ENCODE assay signal across 8 cellular contexts in genomic region chr1:173823776-173824314, GRCh38. TPM values are rescaled to one million over a fixed set of nuclear protein-coding genes. Genes with fewer than 3 reads are reported as not detected.
DNase-seq lines count a peak whose midpoint lies in the region; ATAC-seq and TF ChIP-seq lines count a peak whose summit lies in the region.

No MANE protein-coding gene starts in this region.

- DNase-seq in GM10266 (ENCODE audit: extremely low spot score) (peak; percentile 6), neural crest cell (ENCODE audit: low read depth, low spot score) (no peak), HT-29 (ENCODE audit: low spot score) (no peak), UCSD-AML1 (lab: John Stamatoyannopoulos, UW; ENCODE audit: unreplicated experiment) (no peak), NCI-H446 (lab: John Stamatoyannopoulos, UW) (no peak)

- peak overlapping the region; percentile 99 for H3K27ac Mint-ChIP-seq in dendritic cell treated with granulocyte-macrophage colony-stimulating factor and Interleukin-4, amounts not matched to agents 40 ng/mL and 50 ng/mL, for 4 days
- H3K27ac Mint-ChIP-seq in neural crest cell (ENCODE audit: unreplicated experiment) = peak overlapping the region; percentile 98

- H3K4me3 Mint-ChIP-seq in dendritic cell treated with granulocyte-macrophage colony-stimulating factor and Interleukin-4, amounts not matched to agents 40 ng/mL and 50 ng/mL, for 4 days = peak overlapping the region; percentile 97
- peak overlapping the region; percentile 94 for H3K4me3 Mint-ChIP-seq in neural crest cell

- H3K9ac ChIP-seq in KMS-11 = peak overlapping the region; percentile 93

- no peaks in the 10 kb centered on the region for H3K36me3 ChIP-seq in KMS-11 (ENCODE audit: insufficient read depth)

- peak overlapping the region; percentile 64 for H2AFZ ChIP-seq in KMS-11 (ENCODE audit: low read depth)

- no peak overlapping the region for H3K4me3 ChIP-seq in KMS-11 (IDR thresholded peaks at IDR 0.05; ENCODE audit: insufficient read depth, low read depth, low read length)

- no peak for TF ChIP-seq CTCF in GM10266 (IDR thresholded peaks at IDR 0.05; ENCODE audit: control insufficient read depth, insufficient read depth, low read depth, missing control alignments)
- no peak for TF ChIP-seq CTCF in KMS-11 (conservative IDR thresholded peaks at IDR 0.05; ENCODE audit: low read depth, low read length)
- no peak for TF ChIP-seq CTCF in neural crest cell (conservative IDR thresholded peaks at IDR 0.05)

- H3K4me1 ChIP-seq in KMS-11 (ENCODE audit: low read depth, poor library complexity, severe bottlenecking) = peaks cover 26% of the 10 kb centered on the region

- H3K4me2 ChIP-seq in KMS-11 = peak overlapping the region; percentile 87

- H3K79me2 ChIP-seq in KMS-11 (ENCODE audit: insufficient read depth, low read depth) = peaks cover 58% of the 10 kb centered on the region

- H3K36me3 Mint-ChIP-seq in dendritic cell treated with granulocyte-macrophage colony-stimulating factor and Interleukin-4, amounts not matched to agents 40 ng/mL and 50 ng/mL, for 4 days (ENCODE audit: low read depth) = peaks cover 33% of the 10 kb centered on the region
- H3K36me3 Mint-ChIP-seq in neural crest cell (ENCODE audit: low read depth) = no peaks in the 10 kb centered on the region

- peak; percentile 36 for ATAC-seq in GM21576 (IDR thresholded peaks at IDR 0.05; ENCODE audit: unreplicated experiment)

- H4K20me1 ChIP-seq in KMS-11 (ENCODE audit: insufficient read depth) = no peaks in the 10 kb centered on the region

- intact Hi-C loops in dendritic cell treated with granulocyte-macrophage colony-stimulating factor and Interleukin-4, amounts not matched to agents 40 ng/mL and 50 ng/mL, for 4 days (cut with micrococcal nuclease) = loop anchor here (1.0 to 5.0 kb wide), 5 partner anchors 44 to 404 kb away; partner anchors contain the start of genes KLHL20, PRDX6 and ZBTB37

- no peaks in the 10 kb centered on the region for H3K27me3 Mint-ChIP-seq in dendritic cell treated with granulocyte-macrophage colony-stimulating factor and Interleukin-4, amounts not matched to agents 40 ng/mL and 50 ng/mL, for 4 days
- H3K27me3 Mint-ChIP-seq in neural crest cell (ENCODE audit: low read depth) = no peaks in the 10 kb centered on the region

- peak overlapping the region; percentile 93 for H3K27ac ChIP-seq in KMS-11

- peaks cover 36% of the 10 kb centered on the region for H3K4me1 Mint-ChIP-seq in dendritic cell treated with granulocyte-macrophage colony-stimulating factor and Interleukin-4, amounts not matched to agents 40 ng/mL and 50 ng/mL, for 4 days (ENCODE audit: low read depth)
- peaks cover 41% of the 10 kb centered on the region for H3K4me1 Mint-ChIP-seq in neural crest cell

- H3K9me3 Mint-ChIP-seq in dendritic cell treated with granulocyte-macrophage colony-stimulating factor and Interleukin-4, amounts not matched to agents 40 ng/mL and 50 ng/mL, for 4 days = no peaks in the 10 kb centered on the region
- no peaks in the 10 kb centered on the region for H3K9me3 Mint-ChIP-seq in neural crest cell

- H3K27me3 ChIP-seq in KMS-11 (ENCODE audit: insufficient read depth, low read depth) = no peaks in the 10 kb centered on the region

RNA-seq across cellular contexts. Expression of gene DARS2, which starts 0.6 kb away (rescaled TPM):
- total RNA-seq in neural crest cell = 33.8 and 34.0 TPM in 2 replicates
- total RNA-seq in HT-29 (2014; rRNA removed; shearing (Covaris generic)) = 11.1 and 14.5 TPM in 2 replicates

RNA-seq across cellular contexts. Expression of gene CENPL, which starts 0.8 kb away (rescaled TPM):
- 24.3 and 24.8 TPM in 2 replicates for total RNA-seq in neural crest cell
- total RNA-seq in HT-29 (2014; rRNA removed; shearing (Covaris generic)) = 9.9 and 13.0 TPM in 2 replicates

RNA-seq across cellular contexts. Expression of gene GAS5, which starts 43.9 kb away (rescaled TPM):
- total RNA-seq in neural crest cell = 479 and 498 TPM in 2 replicates
- 283 TPM in 2 replicates for total RNA-seq in HT-29 (2014; rRNA removed; shearing (Covaris generic))

RNA-seq across cellular contexts. Expression of gene ZBTB37, which starts 44.3 kb away (rescaled TPM):
- 15.7 and 18.3 TPM in 2 replicates for total RNA-seq in neural crest cell
- total RNA-seq in HT-29 (2014; rRNA removed; shearing (Covaris generic)) = 2.0 and 2.6 TPM in 2 replicates
